ENCODE assay signal across 8 cellular contexts in genomic region chr16:11799017-11799381, GRCh38. TPM values are rescaled to one million over a fixed set of nuclear protein-coding genes. Genes with fewer than 3 reads are reported as not detected.
DNase-seq lines count a peak whose midpoint lies in the region; ATAC-seq and TF ChIP-seq lines count a peak whose summit lies in the region.

No MANE protein-coding gene starts in this region.

- 0 out of 2 replicates have a peak overlapping the region, but pooled peaks have one; percentile 89 for H3K9ac ChIP-seq in iPS-20b (ENCODE audit: low read depth, low read length)

- peaks cover 57% of the 10 kb centered on the region for H3K4me1 Mint-ChIP-seq in activated naive CD4-positive, alpha-beta T cell treated with anti-CD3 and anti-CD28 coated beads for 36 hours (ENCODE audit: low read depth)
- H3K4me1 Mint-ChIP-seq in activated B cell treated with CpG ODN at 0.5 μM for 24 hours: peaks cover 58% of the 10 kb centered on the region

- H3K4me1 ChIP-seq in iPS-20b (ENCODE audit: insufficient read depth, low read length) (0 out of 2 replicates have a peak, but pooled peaks cover 5% of the 10 kb centered on the region), suprapubic skin (peaks cover 48% of the 10 kb centered on the region)

- intact Hi-C loops in activated naive CD4-positive, alpha-beta T cell treated with anti-CD3 and anti-CD28 coated beads for 36 hours (cut with micrococcal nuclease): loop anchor here (5.0 to 10.0 kb wide), 3 partner anchors 212 to 544 kb away; partner anchors contain the start of genes LITAF and SOCS1
- intact Hi-C loops in activated B cell treated with CpG ODN at 0.5 μM for 24 hours (cut with micrococcal nuclease): loop anchor here (5.0 kb wide), 1 partner anchor 852 kb away; no protein-coding TSS in a partner anchor

- peak overlapping the region; percentile 93 for H3K27ac Mint-ChIP-seq in activated naive CD4-positive, alpha-beta T cell treated with anti-CD3 and anti-CD28 coated beads for 36 hours
- H3K27ac Mint-ChIP-seq in activated naive CD4-positive, alpha-beta T cell treated with anti-CD3 and anti-CD28 coated beads, Interleukin-2, amount 50 U/mL, for 72 hours: peak overlapping the region in 1 of 2 donors; percentile 94
- peak overlapping the region; percentile 96 for H3K27ac Mint-ChIP-seq in activated B cell treated with CpG ODN at 0.5 μM for 24 hours

- POLR2A ChIA-PET in activated B cell treated with CpG ODN at 0.5 μM for 24 hours (lab: Charles Lee): interaction anchor here (0.5 to 10.9 kb wide), 10 partner anchors 11 to 212 kb away, joined by 3 to 182 read pairs (median 16); partner anchors contain the start of genes LITAF, RSL1D1 and TXNDC11

- no peak for DNase-seq in activated naive CD4-positive, alpha-beta T cell treated with anti-CD3 and anti-CD28 coated beads for 36 hours
- no peak for DNase-seq in activated naive CD4-positive, alpha-beta T cell treated with anti-CD3 and anti-CD28 coated beads, Interleukin-2, amount 50 U/mL, for 72 hours (ENCODE audit: low spot score in 2 of 2)
- DNase-seq in activated B cell treated with CpG ODN at 0.5 μM for 24 hours (no peak), suprapubic skin (ENCODE audit: low spot score in 2 of 2) (no peak), NCI-H2029 treated with DMSO at 0.1 percent for 48 hours (lab: John Stamatoyannopoulos, UW) (no peak), DMS153 treated with DMSO at 0.1 percent for 48 hours (lab: John Stamatoyannopoulos, UW; ENCODE audit: unreplicated experiment) (no peak)
- no peak for DNase-seq in effector CD4-positive, alpha-beta T cell

- H3K27ac ChIP-seq in iPS-20b (ENCODE audit: low read length) (no peak overlapping the region), suprapubic skin (peak overlapping the region; percentile 96)

- H3K36me3 ChIP-seq in iPS-20b (ENCODE audit: insufficient read depth, low read depth, low read length): peaks cover 9% of the 10 kb centered on the region
- H3K36me3 ChIP-seq in suprapubic skin: no peaks in the 10 kb centered on the region

- H3K4me3 ChIP-seq in iPS-20b (ENCODE audit: low read length): no peak overlapping the region
- H3K4me3 ChIP-seq in suprapubic skin: no peak overlapping the region

- no peaks in the 10 kb centered on the region for H3K27me3 Mint-ChIP-seq in activated naive CD4-positive, alpha-beta T cell treated with anti-CD3 and anti-CD28 coated beads for 36 hours (ENCODE audit: low read depth)
- H3K27me3 Mint-ChIP-seq in activated B cell treated with CpG ODN at 0.5 μM for 24 hours: no peaks in the 10 kb centered on the region

- 93% methylated on average over 10 of the region's 10 CpGs for WGBS in suprapubic skin

- no peaks in the 10 kb centered on the region for H3K9me3 Mint-ChIP-seq in activated naive CD4-positive, alpha-beta T cell treated with anti-CD3 and anti-CD28 coated beads for 36 hours
- H3K9me3 Mint-ChIP-seq in activated naive CD4-positive, alpha-beta T cell treated with anti-CD3 and anti-CD28 coated beads, Interleukin-2, amount 50 U/mL, for 72 hours: no peaks in the 10 kb centered on the region
- H3K9me3 Mint-ChIP-seq in activated B cell treated with CpG ODN at 0.5 μM for 24 hours: no peaks in the 10 kb centered on the region

- H3K9me3 ChIP-seq in iPS-20b (ENCODE audit: insufficient read depth, low read depth, low read length) (no peaks in the 10 kb centered on the region), suprapubic skin (no peaks in the 10 kb centered on the region)

- H3K4me3 Mint-ChIP-seq in activated naive CD4-positive, alpha-beta T cell treated with anti-CD3 and anti-CD28 coated beads for 36 hours: peak overlapping the region; percentile 92
- peak overlapping the region; percentile 95 for H3K4me3 Mint-ChIP-seq in activated B cell treated with CpG ODN at 0.5 μM for 24 hours

- no peak for TF ChIP-seq EP300 in suprapubic skin (IDR thresholded peaks at IDR 0.05)

- CTCF ChIA-PET in activated naive CD4-positive, alpha-beta T cell treated with anti-CD3 and anti-CD28 coated beads for 36 hours (lab: Charles Lee): interaction anchor here (0.6 to 4.0 kb wide), 5 partner anchors 14 to 110 kb away, joined by 3 to 47 read pairs (median 3); no protein-coding TSS in a partner anchor
- CTCF ChIA-PET in activated B cell treated with CpG ODN at 0.5 μM for 24 hours (lab: Charles Lee): interaction anchor here (1.4 to 4.9 kb wide), 6 partner anchors 11 to 391 kb away, joined by 4 to 58 read pairs (median 6); partner anchors contain the start of gene TXNDC11

- H3K36me3 Mint-ChIP-seq in activated naive CD4-positive, alpha-beta T cell treated with anti-CD3 and anti-CD28 coated beads for 36 hours (ENCODE audit: low read depth): peaks cover 35% of the 10 kb centered on the region
- H3K36me3 Mint-ChIP-seq in activated naive CD4-positive, alpha-beta T cell treated with anti-CD3 and anti-CD28 coated beads, Interleukin-2, amount 50 U/mL, for 72 hours: peaks cover 27 to 33% of the 10 kb centered on the region in 2 donors
- H3K36me3 Mint-ChIP-seq in activated B cell treated with CpG ODN at 0.5 μM for 24 hours (ENCODE audit: low read depth): peaks cover 30% of the 10 kb centered on the region

- TF ChIP-seq POLR2A in suprapubic skin (IDR thresholded peaks at IDR 0.05): no peak

- H3K27me3 ChIP-seq in iPS-20b (ENCODE audit: insufficient read depth, low read length) (no peaks in the 10 kb centered on the region), suprapubic skin (no peaks in the 10 kb centered on the region)

- ATAC-seq in activated naive CD4-positive, alpha-beta T cell treated with anti-CD3 and anti-CD28 coated beads, Interleukin-2, amount 50 U/mL, for 72 hours: no peak
- ATAC-seq in activated B cell treated with CpG ODN at 0.5 μM for 24 hours (ENCODE audit: low read depth): no peak

- TF ChIP-seq CTCF in activated B cell treated with CpG ODN at 0.5 μM for 24 hours (IDR thresholded peaks at IDR 0.05) (no peak), suprapubic skin (IDR thresholded peaks at IDR 0.05) (no peak)

RNA-seq across cellular contexts. Expression of gene ZC3H7A, which starts 1.9 kb away (rescaled TPM):
- 100 to 1,000 TPM; 123 to 127 TPM for total RNA-seq in activated naive CD4-positive, alpha-beta T cell treated with anti-CD3 and anti-CD28 coated beads for 36 hours
- total RNA-seq in activated naive CD4-positive, alpha-beta T cell treated with anti-CD3 and anti-CD28 coated beads, Interleukin-2, amount 50 U/mL, for 72 hours: 100 to 1,000 TPM; 108 to 150 TPM
- total RNA-seq in activated B cell treated with CpG ODN at 0.5 μM for 24 hours (143 and 163 TPM in 2 replicates), suprapubic skin (10 to 100 TPM; 32.7 to 65.8 (median 41.9) TPM)

RNA-seq across cellular contexts. Expression of gene RSL1D1, which starts 52.3 kb away (rescaled TPM):
- total RNA-seq in activated naive CD4-positive, alpha-beta T cell treated with anti-CD3 and anti-CD28 coated beads for 36 hours: 100 to 1,000 TPM; 354 to 365 TPM
- 100 to 1,000 TPM; 255 to 326 TPM for total RNA-seq in activated naive CD4-positive, alpha-beta T cell treated with anti-CD3 and anti-CD28 coated beads, Interleukin-2, amount 50 U/mL, for 72 hours
- total RNA-seq in activated B cell treated with CpG ODN at 0.5 μM for 24 hours (224 and 265 TPM in 2 replicates), suprapubic skin (100 to 1,000 TPM; 152 to 209 (median 174) TPM)

RNA-seq across cellular contexts. Expression of gene TXNDC11, which starts 56.3 kb away (rescaled TPM):
- 10 to 100 TPM; 24.6 to 25.5 TPM for total RNA-seq in activated naive CD4-positive, alpha-beta T cell treated with anti-CD3 and anti-CD28 coated beads for 36 hours
- total RNA-seq in activated naive CD4-positive, alpha-beta T cell treated with anti-CD3 and anti-CD28 coated beads, Interleukin-2, amount 50 U/mL, for 72 hours: 10 to 100 TPM; 26.3 to 32.9 TPM
- 54.3 and 63.2 TPM in 2 replicates for total RNA-seq in activated B cell treated with CpG ODN at 0.5 μM for 24 hours
- total RNA-seq in suprapubic skin: 10 to 100 TPM; 31.0 to 42.2 (median 35.1) TPM
